1 cellular context compared by ENCODE assay signal in the genomic region with DNA sequence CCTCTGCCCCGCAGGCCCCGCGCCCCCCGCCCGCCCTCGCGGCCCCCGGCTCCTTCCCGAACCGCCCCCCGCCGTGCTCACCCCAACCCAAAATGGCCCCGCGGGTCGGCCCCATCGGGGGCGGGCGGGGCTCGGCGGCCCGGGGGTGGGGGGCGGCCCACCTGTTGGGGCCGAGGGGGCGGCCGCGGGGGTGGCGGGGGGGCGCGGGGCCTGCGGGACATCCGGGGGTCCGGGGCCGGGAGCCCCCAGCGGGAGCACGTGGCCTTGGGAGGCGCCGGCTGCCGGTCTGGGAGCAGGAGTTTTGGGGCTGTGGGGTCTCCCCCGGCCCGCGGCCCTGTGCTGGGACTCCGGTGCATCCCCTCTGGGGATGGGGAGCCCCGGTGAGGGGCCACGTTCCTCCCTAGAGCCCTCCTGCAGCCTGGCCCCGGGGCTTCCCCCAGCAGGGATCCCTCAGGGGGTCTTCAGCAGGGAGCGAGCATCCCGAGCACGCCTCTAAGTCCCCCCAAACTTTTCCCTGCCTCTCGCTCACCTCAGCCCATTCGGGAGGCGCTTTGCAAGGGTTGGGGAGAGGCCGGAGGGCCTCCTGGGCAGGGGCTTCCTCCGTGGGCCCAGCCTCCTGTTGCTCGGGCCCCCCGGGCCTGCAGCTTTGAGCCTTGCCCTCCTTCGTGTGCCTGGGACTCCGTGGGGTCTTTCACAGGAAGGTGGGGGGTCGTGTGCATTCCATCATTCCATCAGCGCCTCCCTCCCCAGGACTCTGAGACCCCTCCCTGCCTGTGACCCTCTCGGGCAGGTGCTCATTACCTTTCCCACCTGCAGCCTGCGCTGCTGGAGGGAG.
TF ChIP-seq lines count a peak whose summit lies in the region.

No MANE protein-coding gene starts in this region.

TF ChIP-seq in IMR-90, 13 proteins besides CTCF, POLR2A, EP300 and RAD21:
- no peak for TF ChIP-seq MAZ (IDR thresholded peaks at IDR 0.05; ENCODE audit: borderline replicate concordance, low read depth, low read length)
- no peak for TF ChIP-seq CEBPB (IDR thresholded peaks at IDR 0.05; ENCODE audit: low read depth, low read length)
- no peak for TF ChIP-seq MXI1 (IDR thresholded peaks at IDR 0.05; ENCODE audit: borderline replicate concordance, low read depth, low read length)
- TF ChIP-seq FOS (IDR thresholded peaks at IDR 0.05; ENCODE audit: low read depth, low read length) = no peak
- TF ChIP-seq BHLHE40 (IDR thresholded peaks at IDR 0.05; ENCODE audit: low read depth, low read length) = no peak
- no peak for TF ChIP-seq CHD1 (IDR thresholded peaks at IDR 0.05; ENCODE audit: low read depth, low read length)
- no peak for TF ChIP-seq RCOR1 (IDR thresholded peaks at IDR 0.05; ENCODE audit: insufficient replicate concordance, low read length)
- TF ChIP-seq, protein P1, sequence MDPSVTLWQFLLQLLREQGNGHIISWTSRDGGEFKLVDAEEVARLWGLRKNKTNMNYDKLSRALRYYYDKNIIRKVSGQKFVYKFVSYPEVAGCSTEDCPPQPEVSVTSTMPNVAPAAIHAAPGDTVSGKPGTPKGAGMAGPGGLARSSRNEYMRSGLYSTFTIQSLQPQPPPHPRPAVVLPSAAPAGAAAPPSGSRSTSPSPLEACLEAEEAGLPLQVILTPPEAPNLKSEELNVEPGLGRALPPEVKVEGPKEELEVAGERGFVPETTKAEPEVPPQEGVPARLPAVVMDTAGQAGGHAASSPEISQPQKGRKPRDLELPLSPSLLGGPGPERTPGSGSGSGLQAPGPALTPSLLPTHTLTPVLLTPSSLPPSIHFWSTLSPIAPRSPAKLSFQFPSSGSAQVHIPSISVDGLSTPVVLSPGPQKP (IDR thresholded peaks at IDR 0.05; ENCODE audit: borderline replicate concordance, low read depth, low read length) = no peak
- no peak for TF ChIP-seq SMC3 (IDR thresholded peaks at IDR 0.05; ENCODE audit: low read depth, low read length)
- no peak for TF ChIP-seq NFE2L2 (IDR thresholded peaks at IDR 0.05; ENCODE audit: low read depth, low read length)
- TF ChIP-seq, protein P2, sequence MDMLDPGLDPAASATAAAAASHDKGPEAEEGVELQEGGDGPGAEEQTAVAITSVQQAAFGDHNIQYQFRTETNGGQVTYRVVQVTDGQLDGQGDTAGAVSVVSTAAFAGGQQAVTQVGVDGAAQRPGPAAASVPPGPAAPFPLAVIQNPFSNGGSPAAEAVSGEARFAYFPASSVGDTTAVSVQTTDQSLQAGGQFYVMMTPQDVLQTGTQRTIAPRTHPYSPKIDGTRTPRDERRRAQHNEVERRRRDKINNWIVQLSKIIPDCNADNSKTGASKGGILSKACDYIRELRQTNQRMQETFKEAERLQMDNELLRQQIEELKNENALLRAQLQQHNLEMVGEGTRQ (IDR thresholded peaks at IDR 0.05; ENCODE audit: low read depth, low read length) = no peak
- no peak for TF ChIP-seq RFX5 (IDR thresholded peaks at IDR 0.05; ENCODE audit: low read depth, low read length)
- no peak for TF ChIP-seq MAFK (IDR thresholded peaks at IDR 0.05; ENCODE audit: low read depth, low read length)
